Comparison of ENCODE assay signal across 15 cellular contexts in the genomic region with DNA sequence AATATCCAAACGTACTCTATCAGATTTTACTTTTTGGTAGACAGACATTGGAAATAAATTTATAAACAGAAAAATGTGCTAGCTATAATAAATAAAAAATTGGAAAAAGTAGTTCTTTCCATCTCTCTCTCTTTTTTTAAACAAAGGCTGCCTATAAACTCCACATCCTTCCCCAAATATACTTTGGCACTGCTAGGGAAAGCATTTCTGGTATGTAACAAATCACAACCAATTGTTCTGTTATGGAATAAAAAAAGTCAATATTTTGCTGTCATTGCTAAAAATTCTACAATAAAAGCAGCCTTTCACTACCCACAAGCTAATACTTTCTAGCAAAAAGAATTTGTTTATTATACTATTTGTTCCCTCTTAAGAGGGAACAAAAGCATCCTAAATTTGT.
"Had no signal": no experiment of that assay in that cellular context is flagged by ENCODE, and none has a peak within 500 bp of the region (broad histone marks: within the 10 kb centered on the region; RNA-seq: fewer than 3 reads in every experiment).

No MANE protein-coding gene starts in this region.

- H3K4me2 ChIP-seq: neural progenitor cell had no signal

- H3K4me3 ChIP-seq: dorsolateral prefrontal cortex, esophagus squamous epithelium, left ventricle myocardium inferior, neural progenitor cell, thyroid gland, vagina had no signal

- H3K36me3 ChIP-seq: esophagus squamous epithelium, left ventricle myocardium inferior, neural progenitor cell, thyroid gland, vagina had no signal

- H3K36me3 Mint-ChIP-seq: neural progenitor cell, WTC11 had no signal

- H3K9me3 ChIP-seq: esophagus squamous epithelium, left ventricle myocardium inferior, thyroid gland, vagina had no signal

- H3K4me1 Mint-ChIP-seq: activated naive CD8-positive, alpha-beta T cell treated with anti-CD3 and anti-CD28 coated beads, Interleukin-2, amount 50 U/mL, for 24 hours; central memory CD8-positive, alpha-beta T cell; WTC11 had no signal

- H3K4me3 Mint-ChIP-seq: activated CD8-positive, alpha-beta T cell treated with anti-CD3 and anti-CD28 coated beads, Interleukin-2, amount 10 ng/mL, durations not matched to agents 7 days and 5 days; activated naive CD8-positive, alpha-beta T cell treated with anti-CD3 and anti-CD28 coated beads, Interleukin-2, amount 50 U/mL, for 24 hours; central memory CD8-positive, alpha-beta T cell; neural progenitor cell; T-helper 1 cell treated with Interleukin-12 subunit alpha and Interleukin-12 subunit beta and Interleukin-4 antibody, amounts not matched to agents 30 μg/mL and 1 μg/mL, for 36 hours; WTC11 had no signal

- H2AFZ ChIP-seq: neural progenitor cell, parathyroid adenoma had no signal

- H3K4me1 ChIP-seq: parathyroid adenoma, vagina had no signal

- H3K27ac ChIP-seq: dorsolateral prefrontal cortex, esophagus squamous epithelium, left ventricle myocardium inferior, neural progenitor cell, parathyroid adenoma, thyroid gland, vagina had no signal

- H3K27ac Mint-ChIP-seq: activated CD8-positive, alpha-beta T cell treated with anti-CD3 and anti-CD28 coated beads, Interleukin-2, amount 10 ng/mL, durations not matched to agents 7 days and 5 days; activated naive CD8-positive, alpha-beta T cell treated with anti-CD3 and anti-CD28 coated beads, Interleukin-2, amount 50 U/mL, for 24 hours; neural progenitor cell; T-helper 1 cell treated with Interleukin-12 subunit alpha and Interleukin-12 subunit beta and Interleukin-4 antibody, amounts not matched to agents 30 μg/mL and 1 μg/mL, for 36 hours; WTC11 had no signal

- H3K9ac ChIP-seq: neural progenitor cell, parathyroid adenoma had no signal

- H3K27me3 Mint-ChIP-seq: activated naive CD8-positive, alpha-beta T cell treated with anti-CD3 and anti-CD28 coated beads, Interleukin-2, amount 50 U/mL, for 24 hours; central memory CD8-positive, alpha-beta T cell had no signal

- DNase-seq: activated CD4-positive, alpha-beta T cell treated with anti-CD3 and anti-CD28 coated beads for 48 hours; activated CD8-positive, alpha-beta T cell treated with anti-CD3 and anti-CD28 coated beads, Interleukin-2, amount 10 ng/mL, durations not matched to agents 7 days and 5 days; activated naive CD4-positive, alpha-beta T cell treated with Interleukin-2 at 50 U/mL for 16 hours; activated naive CD8-positive, alpha-beta T cell treated with anti-CD3 and anti-CD28 coated beads, Interleukin-2, amount 50 U/mL, for 24 hours; dorsolateral prefrontal cortex; esophagus squamous epithelium; kidney; left ventricle myocardium inferior; thyroid gland had no signal

- ATAC-seq: activated CD8-positive, alpha-beta T cell treated with anti-CD3 and anti-CD28 coated beads, Interleukin-2, amount 10 ng/mL, durations not matched to agents 7 days and 5 days; activated naive CD8-positive, alpha-beta T cell treated with anti-CD3 and anti-CD28 coated beads, Interleukin-2, amount 50 U/mL, for 24 hours; WTC11 had no signal

- H3K27me3 ChIP-seq: dorsolateral prefrontal cortex, esophagus squamous epithelium, neural progenitor cell, thyroid gland, vagina had no signal

- H3K79me2 ChIP-seq: parathyroid adenoma had no signal

- H3K9me3 Mint-ChIP-seq: neural progenitor cell; T-helper 1 cell treated with Interleukin-12 subunit alpha and Interleukin-12 subunit beta and Interleukin-4 antibody, amounts not matched to agents 30 μg/mL and 1 μg/mL, for 36 hours; WTC11 had no signal
